8 cellular contexts compared by ENCODE assay signal in the genomic region with DNA sequence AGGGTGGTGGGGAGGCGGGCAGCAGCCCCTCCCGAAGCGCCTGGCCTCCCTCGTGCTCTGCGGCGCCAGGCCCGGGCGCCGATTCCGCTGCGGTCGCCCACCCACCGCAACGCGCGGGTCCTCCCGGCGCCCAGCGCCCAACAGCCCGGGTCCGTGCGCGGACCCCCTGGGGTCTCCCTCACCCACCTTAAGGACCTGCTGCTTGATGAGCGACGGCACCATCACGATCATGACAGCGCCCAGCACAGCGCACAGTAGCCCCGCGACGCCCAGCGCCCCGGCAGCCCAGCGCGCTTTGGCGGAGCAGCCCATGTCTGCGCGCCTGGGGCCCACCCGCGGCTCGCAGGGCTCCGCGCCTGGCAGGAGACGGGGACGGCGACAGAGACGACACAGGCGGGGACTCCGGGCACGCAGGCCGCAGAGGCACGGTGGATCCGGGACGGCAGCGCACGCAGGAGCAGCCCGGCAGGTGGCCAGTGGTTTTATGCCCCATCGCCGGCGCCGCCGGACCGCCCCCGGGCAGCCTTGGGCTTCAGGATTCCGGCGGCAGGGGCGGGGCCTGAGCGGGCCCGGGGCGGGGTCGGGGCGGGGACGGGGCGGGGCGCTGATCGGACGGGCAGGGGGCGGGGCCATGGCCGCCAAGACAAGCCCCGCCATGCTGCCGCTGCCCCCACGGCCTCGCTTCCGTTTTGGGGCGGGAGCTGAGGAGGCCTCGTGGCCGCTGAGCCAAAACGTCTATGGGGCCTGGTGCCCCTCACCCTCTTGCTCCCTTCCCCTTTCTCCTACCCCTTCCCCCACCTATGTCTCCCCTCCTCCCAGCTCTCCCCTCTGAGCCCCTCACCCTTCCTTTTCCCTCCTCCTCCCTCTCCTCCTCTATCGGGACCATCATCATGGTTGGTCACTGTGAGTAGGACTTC. TPM values are rescaled to one million over a fixed set of nuclear protein-coding genes. Genes with fewer than 3 reads are reported as not detected.
DNase-seq lines count a peak whose midpoint lies in the region; ATAC-seq and TF ChIP-seq lines count a peak whose summit lies in the region.

A gene with protein sequence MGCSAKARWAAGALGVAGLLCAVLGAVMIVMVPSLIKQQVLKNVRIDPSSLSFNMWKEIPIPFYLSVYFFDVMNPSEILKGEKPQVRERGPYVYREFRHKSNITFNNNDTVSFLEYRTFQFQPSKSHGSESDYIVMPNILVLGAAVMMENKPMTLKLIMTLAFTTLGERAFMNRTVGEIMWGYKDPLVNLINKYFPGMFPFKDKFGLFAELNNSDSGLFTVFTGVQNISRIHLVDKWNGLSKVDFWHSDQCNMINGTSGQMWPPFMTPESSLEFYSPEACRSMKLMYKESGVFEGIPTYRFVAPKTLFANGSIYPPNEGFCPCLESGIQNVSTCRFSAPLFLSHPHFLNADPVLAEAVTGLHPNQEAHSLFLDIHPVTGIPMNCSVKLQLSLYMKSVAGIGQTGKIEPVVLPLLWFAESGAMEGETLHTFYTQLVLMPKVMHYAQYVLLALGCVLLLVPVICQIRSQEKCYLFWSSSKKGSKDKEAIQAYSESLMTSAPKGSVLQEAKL (minus strand): TSS at position 456 of the 917 bp plus-strand sequence. CDS start 144 bp downstream, at position 312.

- H3K4me3 Mint-ChIP-seq in CD8-positive, alpha-beta memory T cell, result peak within 1 kb of the TSS; percentile 76 to 92 (median 81)
- peak within 1 kb of the TSS; percentile 76 for H3K4me3 Mint-ChIP-seq in endothelial cell (ENCODE audit: unreplicated experiment)

- peak; percentile 76 for ATAC-seq in GM19463 (IDR thresholded peaks at IDR 0.05; ENCODE audit: unreplicated experiment)

- no peaks in the 10 kb centered on the region for H3K36me3 ChIP-seq in CD8-positive, alpha-beta memory T cell (ENCODE audit: insufficient read depth, low read length)

- H3K27me3 Mint-ChIP-seq in CD8-positive, alpha-beta memory T cell, result peaks cover 0 to 2% of the 10 kb centered on the region in 2 donors
- peaks cover 25% of the 10 kb centered on the region for H3K27me3 Mint-ChIP-seq in endothelial cell (ENCODE audit: unreplicated experiment)

- no peaks in the 10 kb centered on the region for H3K9me3 ChIP-seq in CD8-positive, alpha-beta memory T cell (ENCODE audit: low read length)

- H3K27ac ChIP-seq in CD8-positive, alpha-beta memory T cell (ENCODE audit: low read depth, low read length), result peak within 1 kb of the TSS; percentile 58

- no peaks in the 10 kb centered on the region for H3K36me3 Mint-ChIP-seq in CD8-positive, alpha-beta memory T cell
- H3K36me3 Mint-ChIP-seq in endothelial cell (ENCODE audit: low read depth, unreplicated experiment), result no peaks in the 10 kb centered on the region

- no peaks in the 10 kb centered on the region for H3K9me3 Mint-ChIP-seq in CD8-positive, alpha-beta memory T cell
- H3K9me3 Mint-ChIP-seq in endothelial cell (ENCODE audit: unreplicated experiment), result no peaks in the 10 kb centered on the region

- peaks cover 14 to 20% (median 15%) of the 10 kb centered on the region in 3 donors for H3K4me1 Mint-ChIP-seq in CD8-positive, alpha-beta memory T cell
- peaks cover 21% of the 10 kb centered on the region for H3K4me1 Mint-ChIP-seq in endothelial cell (ENCODE audit: unreplicated experiment)

- TF ChIP-seq CTCF in endothelial cell (IDR thresholded peaks at IDR 0.05; ENCODE audit: unreplicated experiment), result no peak

- H3K4me3 ChIP-seq in CD8-positive, alpha-beta memory T cell (ENCODE audit: low read length), result peak within 1 kb of the TSS; percentile 65

- no peaks in the 10 kb centered on the region for H3K4me1 ChIP-seq in CD8-positive, alpha-beta memory T cell (ENCODE audit: insufficient read depth, low read length)

- peak; percentile 71 to 83 (median 74) for DNase-seq in CD8-positive, alpha-beta memory T cell
- DNase-seq in HPDE6-E6E7 (ENCODE audit: extremely low spot score) (peak; percentile 87), NOMO-1 treated with dmso at 0.1 percent for 144 hours (lab: John Stamatoyannopoulos, UW; ENCODE audit: unreplicated experiment) (peak; percentile 62), endothelial cell (ENCODE audit: low spot score) (peak; percentile 83), middle frontal gyrus (ENCODE audit: extremely low spot score, low spot score) (peak; percentile 72)
- peak; percentile 77 for DNase-seq in activated CD8-positive, alpha-beta memory T cell treated with anti-CD3 and anti-CD28 coated beads, Interleukin-2, amount 50 U/mL, for 4 hours
- peak; percentile 70 to 76 for DNase-seq in stimulated activated CD8-positive, alpha-beta memory T cell treated with anti-CD3 and anti-CD28 coated beads, Interleukin-2, amount 100 ng/mL, for 48 hours (ENCODE audit: low read depth in 2 of 2)

- POLR2A ChIA-PET in CD8-positive, alpha-beta memory T cell (lab: Charles Lee), result interaction anchor here (0.6 kb wide), 1 partner anchor 60 kb away, joined by 5 read pairs; no protein-coding TSS in a partner anchor

- CTCF ChIA-PET in CD8-positive, alpha-beta memory T cell (lab: Charles Lee), result no interaction called here

- no peaks in the 10 kb centered on the region for H3K27me3 ChIP-seq in CD8-positive, alpha-beta memory T cell (ENCODE audit: insufficient read depth, low read length, poor library complexity, severe bottlenecking)

- H3K27ac Mint-ChIP-seq in CD8-positive, alpha-beta memory T cell, result peak within 1 kb of the TSS in 7 of 8 donors; percentile 24 to 90 (median 79)
- peak within 1 kb of the TSS; percentile 72 for H3K27ac Mint-ChIP-seq in endothelial cell (ENCODE audit: unreplicated experiment)

RNA-seq across cellular contexts. Expression of the gene that starts here (rescaled TPM):
- total RNA-seq in CD8-positive, alpha-beta memory T cell, result 10 to 100 TPM; 20.4 to 21.6 TPM
- 3.6 TPM for polyA plus RNA-seq in CD8-positive, alpha-beta memory T cell
- total RNA-seq in endothelial cell (ENCODE audit: unreplicated experiment), result 16.9 TPM

Comparison
In these comparisons a context has a peak if more than half of its experiments do, and no peak if none do; other contexts are left out.
1. Peak in every context shown above with its lines: DNase-seq, ATAC-seq, H3K4me3 ChIP-seq and H3K27ac ChIP-seq.